1 cellular context compared by ENCODE assay signal in the genomic region with DNA sequence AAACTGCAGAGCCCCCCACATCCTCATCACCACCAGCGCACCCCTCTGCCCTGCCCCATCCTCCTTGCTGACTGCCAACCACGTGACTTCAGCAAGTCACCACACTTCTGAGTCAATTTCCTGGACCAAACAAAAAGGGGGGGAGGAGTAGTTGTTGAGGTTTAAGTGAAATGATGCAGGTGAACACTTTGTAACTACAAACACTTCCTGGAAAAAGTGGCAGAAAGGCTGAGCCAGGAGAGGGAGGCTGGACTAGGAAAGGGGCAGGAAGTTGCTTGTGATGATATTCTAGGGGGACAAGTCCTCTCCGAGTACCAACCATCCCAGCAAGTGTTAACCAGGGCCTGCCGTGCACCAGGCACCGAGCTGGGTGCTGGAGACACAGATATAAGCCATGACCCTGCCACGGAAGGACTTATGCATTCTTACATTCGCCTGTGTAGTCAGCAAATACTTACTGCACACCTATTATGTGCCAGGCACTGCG.
TF ChIP-seq lines count a peak whose summit lies in the region.

No MANE protein-coding gene starts in this region.

TF ChIP-seq in GM23338, 12 proteins besides CTCF, POLR2A, EP300 and RAD21 (continued from another document):
- no peak for TF ChIP-seq ZNF331 (CRISPR knock-in tag; IDR thresholded peaks at IDR 0.05; ENCODE audit: low read depth)
- TF ChIP-seq POLR2AphosphoS5 (IDR thresholded peaks at IDR 0.05; ENCODE audit: low read depth) = no peak
- TF ChIP-seq, protein P1, sequence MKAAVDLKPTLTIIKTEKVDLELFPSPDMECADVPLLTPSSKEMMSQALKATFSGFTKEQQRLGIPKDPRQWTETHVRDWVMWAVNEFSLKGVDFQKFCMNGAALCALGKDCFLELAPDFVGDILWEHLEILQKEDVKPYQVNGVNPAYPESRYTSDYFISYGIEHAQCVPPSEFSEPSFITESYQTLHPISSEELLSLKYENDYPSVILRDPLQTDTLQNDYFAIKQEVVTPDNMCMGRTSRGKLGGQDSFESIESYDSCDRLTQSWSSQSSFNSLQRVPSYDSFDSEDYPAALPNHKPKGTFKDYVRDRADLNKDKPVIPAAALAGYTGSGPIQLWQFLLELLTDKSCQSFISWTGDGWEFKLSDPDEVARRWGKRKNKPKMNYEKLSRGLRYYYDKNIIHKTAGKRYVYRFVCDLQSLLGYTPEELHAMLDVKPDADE (IDR thresholded peaks at IDR 0.05) = no peak
